Comparison of ENCODE assay signal across 11 cellular contexts in genomic region chr6:4906293-4906941, GRCh38.
DNase-seq lines count a peak whose midpoint lies in the region; ATAC-seq, FAIRE-seq and TF ChIP-seq lines count a peak whose summit lies in the region.
"Had no signal": no experiment of that assay in that cellular context is flagged by ENCODE, and none has a peak within 500 bp of the region (broad histone marks: within the 10 kb centered on the region; RNA-seq: fewer than 3 reads in every experiment).

No MANE protein-coding gene starts in this region.

- CTCF ChIA-PET in CD8-positive, alpha-beta memory T cell (lab: Charles Lee), result interaction anchor here (1.0 to 1.7 kb wide), 2 partner anchors 11 to 21 kb away, joined by 4 to 5 read pairs; no protein-coding TSS in a partner anchor

- FAIRE-seq in D721Med (lab: Jason Lieb, UNC), result no peak

- ATAC-seq in GM21381 (IDR thresholded peaks at IDR 0.05; ENCODE audit: unreplicated experiment), result peak; percentile 39
- ATAC-seq in HG02870 (IDR thresholded peaks at IDR 0.05; ENCODE audit: unreplicated experiment), result no peak

- H3K27me3 ChIP-seq in CD8-positive, alpha-beta memory T cell (ENCODE audit: insufficient read depth, low read length, poor library complexity, severe bottlenecking), result no peaks in the 10 kb centered on the region
- H3K27me3 ChIP-seq: esophagus squamous epithelium, Peyer's patch had no signal

- no peaks in the 10 kb centered on the region for H3K9me3 ChIP-seq in CD8-positive, alpha-beta memory T cell (ENCODE audit: low read length)
- H3K9me3 ChIP-seq: esophagus squamous epithelium, Peyer's patch had no signal

- peak overlapping the region; percentile 9 for H3K4me3 ChIP-seq in CD8-positive, alpha-beta memory T cell (ENCODE audit: low read length)
- H3K4me3 ChIP-seq: esophagus squamous epithelium had no signal

- no peak for DNase-seq in CD8-positive, alpha-beta memory T cell
- DNase-seq in RPMI8226, result peak; percentile 58
- peak; percentile 34 for DNase-seq in medulla oblongata (ENCODE audit: extremely low spot score)
- no peak for DNase-seq in endothelial cell (ENCODE audit: low spot score)
- DNase-seq in NCI-H526 (lab: John Stamatoyannopoulos, UW), result no peak
- DNase-seq in D721Med (ENCODE audit: insufficient read length, low spot score), result no peak
- DNase-seq: DMS53, esophagus squamous epithelium, Peyer's patch had no signal

- H3K36me3 ChIP-seq in CD8-positive, alpha-beta memory T cell (ENCODE audit: insufficient read depth, low read length), result peaks cover 3% of the 10 kb centered on the region
- H3K36me3 ChIP-seq: Peyer's patch had no signal

- H3K27ac ChIP-seq in CD8-positive, alpha-beta memory T cell (ENCODE audit: low read depth, low read length), result no peak overlapping the region
- H3K27ac ChIP-seq: esophagus squamous epithelium had no signal

- peak overlapping the region; percentile 55 to 86 (median 74) for H3K4me3 Mint-ChIP-seq in CD8-positive, alpha-beta memory T cell
- no peak overlapping the region for H3K4me3 Mint-ChIP-seq in endothelial cell (ENCODE audit: unreplicated experiment)

- peaks cover 56 to 67% (median 62%) of the 10 kb centered on the region in 3 donors for H3K4me1 Mint-ChIP-seq in CD8-positive, alpha-beta memory T cell
- peaks cover 23% of the 10 kb centered on the region for H3K4me1 Mint-ChIP-seq in endothelial cell (ENCODE audit: unreplicated experiment)

- H3K27ac Mint-ChIP-seq in CD8-positive, alpha-beta memory T cell, result peak overlapping the region; percentile 23 to 86 (median 78)
- no peak overlapping the region for H3K27ac Mint-ChIP-seq in endothelial cell (ENCODE audit: unreplicated experiment)

- POLR2A ChIA-PET in CD8-positive, alpha-beta memory T cell (lab: Charles Lee), result no interaction called here

- H3K36me3 Mint-ChIP-seq in CD8-positive, alpha-beta memory T cell, result peaks cover 4 to 39% (median 7%) of the 10 kb centered on the region in 3 donors
- peaks cover 13% of the 10 kb centered on the region for H3K36me3 Mint-ChIP-seq in endothelial cell (ENCODE audit: low read depth, unreplicated experiment)

- H3K9me3 Mint-ChIP-seq in CD8-positive, alpha-beta memory T cell, result no peaks in the 10 kb centered on the region
- no peaks in the 10 kb centered on the region for H3K9me3 Mint-ChIP-seq in endothelial cell (ENCODE audit: unreplicated experiment)

- peaks cover 20% of the 10 kb centered on the region for H3K4me1 ChIP-seq in CD8-positive, alpha-beta memory T cell (ENCODE audit: insufficient read depth, low read length)

- H3K27me3 Mint-ChIP-seq in CD8-positive, alpha-beta memory T cell, result peaks cover 0 to 2% of the 10 kb centered on the region in 2 donors
- H3K27me3 Mint-ChIP-seq in endothelial cell (ENCODE audit: unreplicated experiment), result peaks cover 4% of the 10 kb centered on the region

- TF ChIP-seq CTCF in endothelial cell (IDR thresholded peaks at IDR 0.05; ENCODE audit: unreplicated experiment) (no peak), D721Med (IDR thresholded peaks at IDR 0.05; ENCODE audit: insufficient read depth, missing control alignments) (no peak)

Comparison
In these comparisons a context has a peak if more than half of its experiments do, and no peak if none do; other contexts are left out.
1. DNase-seq: peak in RPMI8226 (single experiment) and medulla oblongata (single experiment); none in CD8-positive, alpha-beta memory T cell (0 of 5), endothelial cell (single experiment), NCI-H526 (0 of 2) and D721Med (single experiment).